ENCODE assay signal across 1 cellular context in the genomic region with DNA sequence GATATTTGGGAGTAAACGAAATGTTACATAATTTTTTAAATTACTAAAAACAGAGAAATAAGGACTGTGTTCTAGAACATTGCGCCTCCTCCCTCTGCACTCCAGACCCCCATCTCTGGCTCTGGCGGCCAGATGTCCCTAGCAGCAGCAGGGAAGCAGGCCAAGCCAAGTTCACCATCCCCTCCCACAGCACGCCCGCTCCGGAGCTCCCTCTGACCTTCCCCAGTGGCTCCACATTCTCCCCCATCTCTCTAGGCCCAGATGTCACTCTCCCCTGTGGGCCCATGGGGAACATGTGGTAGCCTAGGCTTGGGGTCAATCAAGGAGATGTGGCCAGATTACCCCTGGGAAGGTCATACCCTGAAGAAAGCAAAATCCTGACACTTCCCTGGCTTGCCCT.
TF ChIP-seq lines count a peak whose summit lies in the region.

No MANE protein-coding gene starts in this region.

TF ChIP-seq in SK-N-SH, 30 proteins besides CTCF, POLR2A, EP300 and RAD21 (continued from another document):
- TF ChIP-seq, protein P1, sequence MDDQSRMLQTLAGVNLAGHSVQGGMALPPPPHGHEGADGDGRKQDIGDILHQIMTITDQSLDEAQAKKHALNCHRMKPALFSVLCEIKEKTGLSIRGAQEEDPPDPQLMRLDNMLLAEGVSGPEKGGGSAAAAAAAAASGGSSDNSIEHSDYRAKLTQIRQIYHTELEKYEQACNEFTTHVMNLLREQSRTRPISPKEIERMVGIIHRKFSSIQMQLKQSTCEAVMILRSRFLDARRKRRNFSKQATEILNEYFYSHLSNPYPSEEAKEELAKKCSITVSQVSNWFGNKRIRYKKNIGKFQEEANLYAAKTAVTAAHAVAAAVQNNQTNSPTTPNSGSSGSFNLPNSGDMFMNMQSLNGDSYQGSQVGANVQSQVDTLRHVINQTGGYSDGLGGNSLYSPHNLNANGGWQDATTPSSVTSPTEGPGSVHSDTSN (IDR thresholded peaks at IDR 0.05) = no peak
- TF ChIP-seq NFIC (IDR thresholded peaks at IDR 0.05; ENCODE audit: borderline replicate concordance) = no peak
